ENCODE assay signal across 22 cellular contexts in genomic region chr13:79003989-79004550, GRCh38.
"Had no signal": no experiment of that assay in that cellular context is flagged by ENCODE, and none has a peak within 500 bp of the region (broad histone marks: within the 10 kb centered on the region; RNA-seq: fewer than 3 reads in every experiment).

No MANE protein-coding gene starts in this region.

- DNase-seq: activated CD4-positive, alpha-beta T cell treated with anti-CD3 and anti-CD28 coated beads, Interleukin-2, amount 10 ng/mL, durations not matched to agents 24 days and 14 days; activated CD8-positive, alpha-beta memory T cell treated with anti-CD3 and anti-CD28 coated beads, Interleukin-2, amount 10 ng/mL, durations not matched to agents 7 days and 5 days; activated CD8-positive, alpha-beta T cell treated with anti-CD3 and anti-CD28 coated beads for 36 hours; activated naive CD4-positive, alpha-beta T cell treated with anti-CD3 and anti-CD28 coated beads for 36 hours; activated T-cell treated with anti-CD3 and anti-CD28 coated beads for 4 hours; amygdala; cerebellar nuclear complex; endodermal cell; heart left ventricle; left cardiac atrium; ovary; spleen; stimulated activated CD4-positive, alpha-beta T cell treated with anti-CD3 and anti-CD28 coated beads, Interleukin-4, amount 100 ng/mL, for 1 hour; stimulated activated naive CD4-positive, alpha-beta T cell treated with Interleukin-2 at 50 U/mL for 16 hours; substantia nigra; thyroid gland had no signal

- H3K9me3 ChIP-seq: gastroesophageal sphincter, heart left ventricle, neutrophil, ovary, prostate gland, spleen, thyroid gland had no signal

- H3K27me3 Mint-ChIP-seq: activated CD4-positive, alpha-beta T cell treated with anti-CD3 and anti-CD28 coated beads, Interleukin-2, amount 10 ng/mL, durations not matched to agents 24 days and 14 days had no signal

- H3K4me1 Mint-ChIP-seq: activated CD4-positive, alpha-beta T cell treated with anti-CD3 and anti-CD28 coated beads, Interleukin-2, amount 10 ng/mL, durations not matched to agents 24 days and 14 days; activated CD8-positive, alpha-beta memory T cell treated with anti-CD3 and anti-CD28 coated beads, Interleukin-2, amount 10 ng/mL, durations not matched to agents 7 days and 5 days; endodermal cell; memory B cell; nephron had no signal

- H3K4me3 Mint-ChIP-seq: activated CD4-positive, alpha-beta T cell treated with anti-CD3 and anti-CD28 coated beads, Interleukin-2, amount 10 ng/mL, durations not matched to agents 24 days and 14 days; activated CD8-positive, alpha-beta memory T cell treated with anti-CD3 and anti-CD28 coated beads, Interleukin-2, amount 10 ng/mL, durations not matched to agents 7 days and 5 days; activated CD8-positive, alpha-beta T cell treated with anti-CD3 and anti-CD28 coated beads for 36 hours; activated naive CD4-positive, alpha-beta T cell treated with anti-CD3 and anti-CD28 coated beads for 36 hours; endodermal cell; memory B cell; nephron had no signal

- H3K36me3 ChIP-seq: gastroesophageal sphincter, heart left ventricle, neutrophil, ovary, prostate gland, spleen, thyroid gland had no signal

- H3K27ac ChIP-seq: coronary artery, gastroesophageal sphincter, heart left ventricle, neutrophil, ovary, prostate gland, spleen, thyroid gland had no signal

- H3K9me3 Mint-ChIP-seq: activated CD4-positive, alpha-beta T cell treated with anti-CD3 and anti-CD28 coated beads, Interleukin-2, amount 10 ng/mL, durations not matched to agents 24 days and 14 days; activated CD8-positive, alpha-beta T cell treated with anti-CD3 and anti-CD28 coated beads for 36 hours; activated naive CD4-positive, alpha-beta T cell treated with anti-CD3 and anti-CD28 coated beads for 36 hours; endodermal cell; memory B cell; nephron had no signal

- H3K4me1 ChIP-seq: gastroesophageal sphincter, heart left ventricle, prostate gland, spleen, thyroid gland had no signal

- H3K27ac Mint-ChIP-seq: activated CD4-positive, alpha-beta T cell treated with anti-CD3 and anti-CD28 coated beads, Interleukin-2, amount 10 ng/mL, durations not matched to agents 24 days and 14 days; activated CD8-positive, alpha-beta memory T cell treated with anti-CD3 and anti-CD28 coated beads, Interleukin-2, amount 10 ng/mL, durations not matched to agents 7 days and 5 days; activated CD8-positive, alpha-beta T cell treated with anti-CD3 and anti-CD28 coated beads for 36 hours; activated naive CD4-positive, alpha-beta T cell treated with anti-CD3 and anti-CD28 coated beads for 36 hours; endodermal cell; memory B cell; nephron had no signal

- H3K4me3 ChIP-seq: coronary artery, gastroesophageal sphincter, heart left ventricle, ovary, prostate gland, spleen, thyroid gland had no signal

- H3K27me3 ChIP-seq: gastroesophageal sphincter, heart left ventricle, neutrophil, ovary, spleen, thyroid gland had no signal

- ATAC-seq: activated CD8-positive, alpha-beta memory T cell treated with anti-CD3 and anti-CD28 coated beads, Interleukin-2, amount 10 ng/mL, durations not matched to agents 7 days and 5 days; activated CD8-positive, alpha-beta T cell treated with anti-CD3 and anti-CD28 coated beads for 36 hours; gastroesophageal sphincter; heart left ventricle; left cardiac atrium had no signal
